ENCODE assay signal across 12 cellular contexts in genomic region chr11:30919389-30920172, GRCh38.
A peak's percentile ranks its signal among the peaks of the same experiment; 100 is the strongest.
DNase-seq lines count a peak whose midpoint lies in the region; ATAC-seq, FAIRE-seq and TF ChIP-seq lines count a peak whose summit lies in the region.
"Had no signal": no experiment of that assay in that cellular context is flagged by ENCODE, and none has a peak within 500 bp of the region (broad histone marks: within the 10 kb centered on the region; RNA-seq: fewer than 3 reads in every experiment).

No MANE protein-coding gene starts in this region.

- no peaks in the 10 kb centered on the region for H3K4me1 ChIP-seq in psoas muscle
- H3K4me1 ChIP-seq: testis had no signal

- TF ChIP-seq CTCF in psoas muscle (IDR thresholded peaks at IDR 0.05), result no peak

- intact Hi-C loops in psoas muscle (cut with DNase I), result loop anchor here (5.0 to 10.0 kb wide), 2 partner anchors 572 to 795 kb away; no protein-coding TSS in a partner anchor

- no peak overlapping the region for H3K27ac ChIP-seq in psoas muscle
- H3K27ac ChIP-seq: dorsolateral prefrontal cortex, neutrophil, testis had no signal

- no peaks in the 10 kb centered on the region for H3K9me3 ChIP-seq in psoas muscle
- H3K9me3 ChIP-seq: neutrophil, testis had no signal

- peak; percentile 43 for ATAC-seq in GM18499 (IDR thresholded peaks at IDR 0.05; ENCODE audit: insufficient read depth, unreplicated experiment)
- peak; percentile 51 for ATAC-seq in HG03025 (IDR thresholded peaks at IDR 0.05; ENCODE audit: low FRiP score, unreplicated experiment)
- no peak for ATAC-seq in psoas muscle
- ATAC-seq in HG03139 (IDR thresholded peaks at IDR 0.05; ENCODE audit: unreplicated experiment), result no peak
- no peak for ATAC-seq in esophagus mucosa

- no peak overlapping the region for H3K4me3 ChIP-seq in psoas muscle
- H3K4me3 ChIP-seq: dorsolateral prefrontal cortex, testis had no signal

- DNase-seq in RCC 7860 (ENCODE audit: low spot score) (peak; percentile 5), myocyte (ENCODE audit: low read depth) (peak; percentile 19), psoas muscle (no peak), NCI-H82 treated with DMSO at 0.1 percent for 48 hours (lab: John Stamatoyannopoulos, UW; ENCODE audit: unreplicated experiment) (no peak)
- DNase-seq: dorsolateral prefrontal cortex; stimulated activated CD4-positive, alpha-beta T cell treated with anti-CD3 and anti-CD28 coated beads, Interleukin-4, amount 100 ng/mL, for 24 hours; testis had no signal

- H3K36me3 ChIP-seq in psoas muscle (ENCODE audit: insufficient read depth in 1 of 2, low read depth in 1 of 2), result no peaks in the 10 kb centered on the region
- H3K36me3 ChIP-seq: neutrophil had no signal

- peaks cover 0 to 4% (median 0%) of the 10 kb centered on the region in 3 donors for H3K27me3 ChIP-seq in psoas muscle (ENCODE audit: insufficient read depth in 3 of 3, low read length in 2 of 3)
- H3K27me3 ChIP-seq: neutrophil, testis had no signal

- FAIRE-seq in RCC 7860 (lab: Jason Lieb, UNC), result no peak

- 37 to 39% (median 38%) methylated on average over 8 of the region's 8 CpGs for WGBS in psoas muscle, 3 donors

Comparison
In these comparisons a context has a peak if more than half of its experiments do, and no peak if none do; other contexts are left out.
1. ATAC-seq: peak in GM18499 (single experiment) and HG03025 (single experiment); none in psoas muscle (0 of 4), HG03139 (single experiment) and esophagus mucosa (single experiment).
2. DNase-seq: peak in RCC 7860 (single experiment) and myocyte (single experiment); none in psoas muscle (0 of 2) and NCI-H82 treated with DMSO at 0.1 percent for 48 hours (single experiment).